ENCODE assay signal across 1 cellular context in the genomic region with DNA sequence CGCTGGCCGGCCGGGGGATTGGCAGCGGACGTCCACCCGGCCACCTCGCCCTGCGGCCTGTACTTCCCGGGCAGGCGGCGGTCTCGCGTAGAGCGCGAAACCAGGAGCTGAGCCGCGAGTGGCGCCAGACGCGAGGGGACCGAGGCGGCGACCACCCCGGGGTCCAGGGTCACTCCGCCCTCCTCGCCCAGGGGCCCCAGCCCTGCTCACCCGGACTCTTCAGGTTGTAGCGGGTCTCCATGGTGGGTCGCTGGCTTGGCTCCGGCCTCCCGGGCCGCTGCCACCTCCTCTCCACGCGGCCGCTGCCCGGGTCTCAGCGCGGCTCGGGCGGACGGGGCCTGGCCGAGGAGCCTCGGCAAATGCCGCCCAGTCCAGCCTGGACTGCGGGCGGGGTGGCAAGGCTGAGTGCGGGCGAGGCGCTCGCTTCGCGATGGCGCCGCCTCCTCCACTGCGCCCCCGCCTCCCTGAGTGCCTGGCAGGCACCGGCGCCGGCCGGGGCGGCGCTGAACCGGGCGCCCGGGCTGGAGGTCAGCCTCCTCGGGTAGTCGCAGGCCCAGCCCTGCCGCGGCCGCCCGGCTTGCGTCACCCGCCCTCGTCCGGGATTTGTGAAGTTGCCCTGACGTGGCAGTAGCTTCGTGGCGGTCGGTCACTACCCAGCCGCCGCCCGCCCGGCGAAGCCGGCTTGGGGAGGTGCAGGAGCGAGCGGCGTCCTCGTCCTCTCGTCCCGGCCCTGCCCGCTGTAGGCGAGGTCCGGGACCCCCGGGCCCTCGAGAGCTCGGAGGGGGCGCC.
TF ChIP-seq lines count a peak whose summit lies in the region.

A gene with protein sequence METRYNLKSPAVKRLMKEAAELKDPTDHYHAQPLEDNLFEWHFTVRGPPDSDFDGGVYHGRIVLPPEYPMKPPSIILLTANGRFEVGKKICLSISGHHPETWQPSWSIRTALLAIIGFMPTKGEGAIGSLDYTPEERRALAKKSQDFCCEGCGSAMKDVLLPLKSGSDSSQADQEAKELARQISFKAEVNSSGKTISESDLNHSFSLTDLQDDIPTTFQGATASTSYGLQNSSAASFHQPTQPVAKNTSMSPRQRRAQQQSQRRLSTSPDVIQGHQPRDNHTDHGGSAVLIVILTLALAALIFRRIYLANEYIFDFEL (minus strand): TSS at position 394 of the 789 bp plus-strand sequence. CDS start 153 bp downstream, at position 241.

TF ChIP-seq in K562, 482 proteins besides CTCF, POLR2A, EP300 and RAD21 (continued from another document and continues in another):
- TF ChIP-seq, protein P1, sequence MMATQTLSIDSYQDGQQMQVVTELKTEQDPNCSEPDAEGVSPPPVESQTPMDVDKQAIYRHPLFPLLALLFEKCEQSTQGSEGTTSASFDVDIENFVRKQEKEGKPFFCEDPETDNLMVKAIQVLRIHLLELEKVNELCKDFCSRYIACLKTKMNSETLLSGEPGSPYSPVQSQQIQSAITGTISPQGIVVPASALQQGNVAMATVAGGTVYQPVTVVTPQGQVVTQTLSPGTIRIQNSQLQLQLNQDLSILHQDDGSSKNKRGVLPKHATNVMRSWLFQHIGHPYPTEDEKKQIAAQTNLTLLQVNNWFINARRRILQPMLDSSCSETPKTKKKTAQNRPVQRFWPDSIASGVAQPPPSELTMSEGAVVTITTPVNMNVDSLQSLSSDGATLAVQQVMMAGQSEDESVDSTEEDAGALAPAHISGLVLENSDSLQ (IDR thresholded peaks at IDR 0.05): no peak
- TF ChIP-seq SLC30A9 (CRISPR knock-in tag; IDR thresholded peaks at IDR 0.05) (no peak), HEY1 (CRISPR knock-in tag; IDR thresholded peaks at IDR 0.05; ENCODE audit: borderline replicate concordance) (no peak), SRF (CRISPR knock-in tag; IDR thresholded peaks at IDR 0.05) (no peak; a peak in 1 of 4 replicates), ZNF785 (CRISPR knock-in tag; IDR thresholded peaks at IDR 0.05) (no peak), RERE (CRISPR knock-in tag; IDR thresholded peaks at IDR 0.05; ENCODE audit: borderline replicate concordance) (no peak), GATAD2B (IDR thresholded peaks at IDR 0.05; ENCODE audit: borderline replicate concordance) (peak; percentile 75; the same call in 1 of the 2 replicates), TGIF2 (CRISPR knock-in tag; IDR thresholded peaks at IDR 0.05) (no peak), VEZF1 (CRISPR knock-in tag; IDR thresholded peaks at IDR 0.05) (peak; percentile 78), ZFP30 (CRISPR knock-in tag; IDR thresholded peaks at IDR 0.05; ENCODE audit: borderline replicate concordance) (no peak), ZHX1 (conservative IDR thresholded peaks at IDR 0.05; ENCODE audit: low read length) (no peak), ZNF717 (CRISPR knock-in tag; IDR thresholded peaks at IDR 0.05) (no peak), TFAM (CRISPR knock-in tag; conservative IDR thresholded peaks at IDR 0.05) (no peak), ZNF766 (CRISPR knock-in tag; conservative IDR thresholded peaks at IDR 0.05) (no peak), TCFL5 (CRISPR knock-in tag; conservative IDR thresholded peaks at IDR 0.05) (no peak), NFYB (IDR thresholded peaks at IDR 0.05; ENCODE audit: extremely low read depth, insufficient read length) (no peak), CBX5 (IDR thresholded peaks at IDR 0.05; ENCODE audit: borderline replicate concordance, low read depth) (no peak), EGR1 (conservative IDR thresholded peaks at IDR 0.05) (no peak; the same call in 1 of the 2 replicates), NKRF (IDR thresholded peaks at IDR 0.05; ENCODE audit: borderline replicate concordance) (no peak), XRCC3 (IDR thresholded peaks at IDR 0.05) (no peak), TAF1 (IDR thresholded peaks at IDR 0.05; ENCODE audit: control insufficient read depth, extremely low read depth, insufficient read depth, low read length, severe bottlenecking) (peak; percentile 84), RBM17 (IDR thresholded peaks at IDR 0.05; ENCODE audit: borderline replicate concordance, low read depth, low read length) (no peak), ETS1 (conservative IDR thresholded peaks at IDR 0.05; ENCODE audit: control insufficient read depth, low read depth, low read length) (peak; percentile 56; the same call in 1 of the 2 replicates), KDM1A (IDR thresholded peaks at IDR 0.05) (no peak), CREM (IDR thresholded peaks at IDR 0.05; ENCODE audit: low read depth) (peak; percentile 89), FOXP1 (CRISPR knock-in tag; IDR thresholded peaks at IDR 0.05) (peak; percentile 45; the same call in 1 of the 2 replicates), LCOR (CRISPR knock-in tag; IDR thresholded peaks at IDR 0.05) (no peak), CBX8 (IDR thresholded peaks at IDR 0.05; ENCODE audit: borderline replicate concordance, extremely low read depth, low read depth, low read length, poor library complexity, severe bottlenecking) (no peak), ERF (CRISPR knock-in tag; IDR thresholded peaks at IDR 0.05) (no peak), ZFX (CRISPR knock-in tag; IDR thresholded peaks at IDR 0.05) (peak; percentile 100), ZNF512 (tag; IDR thresholded peaks at IDR 0.05) (no peak), POLR2AphosphoS2 (IDR thresholded peaks at IDR 0.05; ENCODE audit: low read length) (no peak), MEF2D (tag; conservative IDR thresholded peaks at IDR 0.05; ENCODE audit: low read depth) (no peak), POLR3A (IDR thresholded peaks at IDR 0.05; ENCODE audit: borderline replicate concordance, extremely low read depth, insufficient read depth, insufficient read length) (no peak), CREBBP (IDR thresholded peaks at IDR 0.05; ENCODE audit: low read depth, low read length) (no peak), FOS (IDR thresholded peaks at IDR 0.05; ENCODE audit: extremely low read depth, insufficient read length) (no peak), U2AF1 (optimal IDR thresholded peaks at IDR 0.05; ENCODE audit: low read depth, low read length) (peak; percentile 15), ZNF696 (CRISPR knock-in tag; conservative IDR thresholded peaks at IDR 0.05) (no peak)
- TF ChIP-seq, protein P2, sequence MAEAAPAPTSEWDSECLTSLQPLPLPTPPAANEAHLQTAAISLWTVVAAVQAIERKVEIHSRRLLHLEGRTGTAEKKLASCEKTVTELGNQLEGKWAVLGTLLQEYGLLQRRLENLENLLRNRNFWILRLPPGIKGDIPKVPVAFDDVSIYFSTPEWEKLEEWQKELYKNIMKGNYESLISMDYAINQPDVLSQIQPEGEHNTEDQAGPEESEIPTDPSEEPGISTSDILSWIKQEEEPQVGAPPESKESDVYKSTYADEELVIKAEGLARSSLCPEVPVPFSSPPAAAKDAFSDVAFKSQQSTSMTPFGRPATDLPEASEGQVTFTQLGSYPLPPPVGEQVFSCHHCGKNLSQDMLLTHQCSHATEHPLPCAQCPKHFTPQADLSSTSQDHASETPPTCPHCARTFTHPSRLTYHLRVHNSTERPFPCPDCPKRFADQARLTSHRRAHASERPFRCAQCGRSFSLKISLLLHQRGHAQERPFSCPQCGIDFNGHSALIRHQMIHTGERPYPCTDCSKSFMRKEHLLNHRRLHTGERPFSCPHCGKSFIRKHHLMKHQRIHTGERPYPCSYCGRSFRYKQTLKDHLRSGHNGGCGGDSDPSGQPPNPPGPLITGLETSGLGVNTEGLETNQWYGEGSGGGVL (CRISPR knock-in tag; IDR thresholded peaks at IDR 0.05): no peak
